In the genomic region with DNA sequence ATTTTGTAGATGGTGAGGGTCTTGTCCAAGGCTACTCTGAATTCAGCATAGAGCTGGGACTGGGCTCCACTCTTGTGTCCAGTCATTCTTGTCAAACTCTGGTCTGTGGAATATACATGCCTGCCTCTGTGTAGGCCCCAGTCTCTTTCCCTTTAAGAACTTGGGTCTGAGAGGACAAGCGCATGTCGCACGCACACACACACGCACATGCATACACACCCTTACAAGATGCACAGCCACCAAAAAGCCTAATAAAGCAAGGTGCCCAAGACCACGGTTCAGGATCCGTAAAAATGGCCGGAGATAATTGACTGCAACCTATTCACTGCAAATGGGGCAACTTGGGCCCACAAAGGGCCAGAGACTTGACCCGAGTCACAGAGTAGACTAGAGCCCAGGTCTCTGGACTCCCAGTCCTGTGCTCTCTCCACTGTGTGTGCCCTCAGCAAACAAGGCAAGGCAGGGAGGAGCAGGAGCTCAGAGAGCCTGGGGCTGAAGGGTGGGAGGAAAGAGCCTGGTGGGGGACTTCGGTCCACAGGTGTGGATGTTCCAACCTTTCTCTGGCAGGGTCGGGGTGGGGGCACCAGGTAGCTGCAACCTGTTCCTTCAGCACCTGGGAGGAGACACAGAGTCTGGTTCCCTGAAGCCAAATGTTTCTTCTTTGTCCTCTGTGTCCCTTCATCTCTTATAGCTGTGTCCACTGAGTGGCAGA, we compare ENCODE assay signal across 15 cellular contexts. TPM values are rescaled to one million over a fixed set of nuclear protein-coding genes. Genes with fewer than 3 reads are reported as not detected.
A peak's percentile ranks its signal among the peaks of the same experiment; 100 is the strongest.
DNase-seq lines count a peak whose midpoint lies in the region; ATAC-seq, FAIRE-seq and TF ChIP-seq lines count a peak whose summit lies in the region.
"Had no signal": no experiment of that assay in that cellular context is flagged by ENCODE, and none has a peak within 500 bp of the region (broad histone marks: within the 10 kb centered on the region; RNA-seq: fewer than 3 reads in every experiment).

No MANE protein-coding gene starts in this region.

- in situ Hi-C loops in mammary epithelial cell (cut with MboI; ENCODE audit: low sequenced_read_pairs in 2 of 2): no loop called here

- H2AFZ ChIP-seq in mammary epithelial cell (ENCODE audit: low read depth, low read length) (no peak overlapping the region), astrocyte (ENCODE audit: low read depth, low read length) (no peak overlapping the region), smooth muscle cell (ENCODE audit: low read depth) (no peak overlapping the region)
- H2AFZ ChIP-seq: PC-9 had no signal

- H3K9me3 Mint-ChIP-seq in MCF 10A (ENCODE audit: unreplicated experiment) (no peaks in the 10 kb centered on the region), astrocyte (ENCODE audit: unreplicated experiment) (peaks cover 4% of the 10 kb centered on the region), mesothelial cell of epicardium (no peaks in the 10 kb centered on the region)
- H3K9me3 Mint-ChIP-seq: activated B cell treated with CpG ODN at 0.5 μM for 24 hours; activated naive CD8-positive, alpha-beta T cell treated with anti-CD3 and anti-CD28 coated beads, Interleukin-2, amount 10 ng/mL, durations not matched to agents 7 days and 5 days had no signal

- peak overlapping the region; percentile 67 for H3K4me3 Mint-ChIP-seq in MCF 10A (ENCODE audit: unreplicated experiment)
- H3K4me3 Mint-ChIP-seq in astrocyte (ENCODE audit: unreplicated experiment): peak overlapping the region; percentile 16
- H3K4me3 Mint-ChIP-seq in mesothelial cell of epicardium: peak overlapping the region; percentile 66

- no peaks in the 10 kb centered on the region for H3K27me3 Mint-ChIP-seq in MCF 10A (ENCODE audit: insufficient read depth, unreplicated experiment)
- H3K27me3 Mint-ChIP-seq in astrocyte (ENCODE audit: low read depth, unreplicated experiment): peaks cover 62% of the 10 kb centered on the region
- H3K27me3 Mint-ChIP-seq in mesothelial cell of epicardium (ENCODE audit: low read depth): peaks cover 77% of the 10 kb centered on the region

- POLR2A ChIA-PET in MCF 10A (lab: Yijun Ruan, JAX): interaction anchor here (0.5 to 0.9 kb wide), 2 partner anchors 8 to 945 kb away, joined by 3 read pairs; no protein-coding TSS in a partner anchor

- H3K4me1 ChIP-seq in mammary epithelial cell (ENCODE audit: insufficient read depth, low read length): peaks cover 9% of the 10 kb centered on the region
- H3K4me1 ChIP-seq in astrocyte (ENCODE audit: insufficient read depth, low read length): peaks cover 7% of the 10 kb centered on the region
- no peaks in the 10 kb centered on the region for H3K4me1 ChIP-seq in aorta (ENCODE audit: control insufficient read depth in 1 of 2, insufficient read depth in 2 of 2, low read length in 2 of 2)
- H3K4me1 ChIP-seq in smooth muscle cell (ENCODE audit: low read depth): peaks cover 5% of the 10 kb centered on the region

- dilution Hi-C loops in mammary epithelial cell (cut with HindIII; ENCODE audit: low sequenced_read_pairs): no loop called here

- H3K36me3 Mint-ChIP-seq in MCF 10A (ENCODE audit: insufficient read depth, unreplicated experiment): no peaks in the 10 kb centered on the region
- H3K36me3 Mint-ChIP-seq in astrocyte (ENCODE audit: low read depth, unreplicated experiment): no peaks in the 10 kb centered on the region
- no peaks in the 10 kb centered on the region for H3K36me3 Mint-ChIP-seq in mesothelial cell of epicardium
- H3K36me3 Mint-ChIP-seq: activated naive CD8-positive, alpha-beta T cell treated with anti-CD3 and anti-CD28 coated beads, Interleukin-2, amount 10 ng/mL, durations not matched to agents 7 days and 5 days had no signal

- H4K20me1 ChIP-seq in mammary epithelial cell (ENCODE audit: insufficient read depth, low read length): no peaks in the 10 kb centered on the region
- H4K20me1 ChIP-seq in astrocyte (ENCODE audit: insufficient read depth, low read length): no peaks in the 10 kb centered on the region
- no peaks in the 10 kb centered on the region for H4K20me1 ChIP-seq in smooth muscle cell (ENCODE audit: low read depth)

- CTCF ChIA-PET in MCF 10A (lab: Yijun Ruan, JAX): no interaction called here
- CTCF ChIA-PET in mammary epithelial cell (lab: Charles Lee; ENCODE audit: low non-redundant PET): no interaction called here

- H3K4me1 Mint-ChIP-seq in MCF 10A (ENCODE audit: insufficient read depth, unreplicated experiment) (peaks cover 19% of the 10 kb centered on the region), astrocyte (ENCODE audit: low read depth, unreplicated experiment) (peaks cover 6% of the 10 kb centered on the region), mesothelial cell of epicardium (no peaks in the 10 kb centered on the region)
- H3K4me1 Mint-ChIP-seq: activated naive CD8-positive, alpha-beta T cell treated with anti-CD3 and anti-CD28 coated beads, Interleukin-2, amount 10 ng/mL, durations not matched to agents 7 days and 5 days had no signal

- WGBS in mammary epithelial cell (ENCODE audit: low coverage, missing lambda C conversion rate): 90% methylated on average over 10 of the region's 10 CpGs
- WGBS in aorta, 2 donors: 94 to 97% methylated on average over 10 of the region's 10 CpGs
- WGBS in smooth muscle cell (ENCODE audit: low lambda C conversion rate): 94% methylated on average over 10 of the region's 10 CpGs

- H3K9ac ChIP-seq in mammary epithelial cell (ENCODE audit: insufficient read depth, low read length): no peak overlapping the region
- H3K9ac ChIP-seq in astrocyte (ENCODE audit: low read length): no peak overlapping the region
- no peak overlapping the region for H3K9ac ChIP-seq in smooth muscle cell (ENCODE audit: low read depth)

- H3K4me3 ChIP-seq in mammary epithelial cell (replicated peaks in 1 of 3; ENCODE audit: insufficient read depth in 1 of 3, low read depth in 2 of 3, low read length in 3 of 3) (no peak overlapping the region), astrocyte (ENCODE audit: insufficient read depth, low read depth, low read length) (no peak overlapping the region), aorta (ENCODE audit: low read length in 2 of 2) (no peak overlapping the region), smooth muscle cell (no peak overlapping the region)

- H3K36me3 ChIP-seq in mammary epithelial cell (ENCODE audit: insufficient read depth, low read length) (no peaks in the 10 kb centered on the region), astrocyte (ENCODE audit: insufficient read depth, low read length) (no peaks in the 10 kb centered on the region), aorta (ENCODE audit: control insufficient read depth in 1 of 2, insufficient read depth in 2 of 2, low read length in 1 of 2) (no peaks in the 10 kb centered on the region), smooth muscle cell (ENCODE audit: low read depth) (no peaks in the 10 kb centered on the region)

- ATAC-seq in aorta (ENCODE audit: low FRiP score) (no peak), GM18873 (IDR thresholded peaks at IDR 0.05; ENCODE audit: low FRiP score, unreplicated experiment) (no peak)

- H3K27ac ChIP-seq in mammary epithelial cell (ENCODE audit: insufficient read depth, low read depth, low read length) (no peak overlapping the region), astrocyte (ENCODE audit: low read depth, low read length) (no peak overlapping the region), aorta (ENCODE audit: low read depth in 1 of 2, low read length in 2 of 2) (no peak overlapping the region), smooth muscle cell (ENCODE audit: low read depth) (no peak overlapping the region)
- H3K27ac ChIP-seq: PC-9 had no signal

- BruUV-seq in MCF 10A (replicated peaks; lab: Mats Ljungman, UMichigan): no TSS peak
- BruUV-seq in mammary epithelial cell (replicated peaks; lab: Mats Ljungman, UMichigan): no TSS peak

- H3K27ac Mint-ChIP-seq in MCF 10A (ENCODE audit: low read depth, unreplicated experiment) (no peak overlapping the region), astrocyte (ENCODE audit: unreplicated experiment) (no peak overlapping the region), mesothelial cell of epicardium (no peak overlapping the region)
- H3K27ac Mint-ChIP-seq: activated B cell treated with CpG ODN at 0.5 μM for 24 hours; activated naive CD8-positive, alpha-beta T cell treated with anti-CD3 and anti-CD28 coated beads, Interleukin-2, amount 10 ng/mL, durations not matched to agents 7 days and 5 days had no signal

- H3K4me2 ChIP-seq in mammary epithelial cell (ENCODE audit: insufficient read depth, low read depth, low read length) (no peak overlapping the region), astrocyte (ENCODE audit: low read length) (peak overlapping the region; percentile 84), smooth muscle cell (no peak overlapping the region)

- H3K79me2 ChIP-seq in mammary epithelial cell (ENCODE audit: insufficient read depth, low read length): no peaks in the 10 kb centered on the region
- no peaks in the 10 kb centered on the region for H3K79me2 ChIP-seq in astrocyte (ENCODE audit: insufficient read depth, low read length)
- H3K79me2 ChIP-seq in smooth muscle cell (ENCODE audit: low read depth): no peaks in the 10 kb centered on the region

- FAIRE-seq in astrocyte (lab: Jason Lieb, UNC): no peak

- H3F3A ChIP-seq in smooth muscle cell (ENCODE audit: low read depth): no peaks in the 10 kb centered on the region

- H3K27me3 ChIP-seq in mammary epithelial cell (ENCODE audit: insufficient read depth, low read length) (no peaks in the 10 kb centered on the region), astrocyte (ENCODE audit: insufficient read depth, low read length) (peaks cover 20% of the 10 kb centered on the region), aorta (ENCODE audit: control insufficient read depth in 1 of 2, insufficient read depth in 2 of 2, low read length in 1 of 2) (no peaks in the 10 kb centered on the region), smooth muscle cell (ENCODE audit: low read depth) (peaks cover 64% of the 10 kb centered on the region)

- no peaks in the 10 kb centered on the region for H3K9me3 ChIP-seq in mammary epithelial cell (replicated peaks; ENCODE audit: insufficient read depth, low read length)
- no peaks in the 10 kb centered on the region for H3K9me3 ChIP-seq in astrocyte (ENCODE audit: insufficient read depth, low read depth, low read length)
- H3K9me3 ChIP-seq in aorta (ENCODE audit: control insufficient read depth, low read length): no peaks in the 10 kb centered on the region
- H3K9me3 ChIP-seq in smooth muscle cell (replicated peaks; ENCODE audit: low read depth): no peaks in the 10 kb centered on the region

- intact Hi-C loops in MCF 10A (cut with micrococcal nuclease): no loop called here
- intact Hi-C loops in mammary epithelial cell (cut with micrococcal nuclease): no loop called here
- intact Hi-C loops in aorta (cut with DNase I): no loop called here

- TF ChIP-seq CTCF in MCF 10A (IDR thresholded peaks at IDR 0.05; ENCODE audit: unreplicated experiment): no peak
- no peak for TF ChIP-seq CTCF in mammary epithelial cell (conservative IDR thresholded peaks at IDR 0.05 in 1 of 2, IDR thresholded peaks at IDR 0.05 in 1 of 2; ENCODE audit: extremely low read depth in 1 of 2, insufficient read depth in 1 of 2, low read depth in 1 of 2, low read length in 2 of 2)
- no peak for TF ChIP-seq CTCF in astrocyte (IDR thresholded peaks at IDR 0.05; ENCODE audit: insufficient read depth, low read depth, low read length)
- TF ChIP-seq CTCF in mesothelial cell of epicardium (IDR thresholded peaks at IDR 0.05; ENCODE audit: unreplicated experiment): no peak
- TF ChIP-seq CTCF in smooth muscle cell (IDR thresholded peaks at IDR 0.05; ENCODE audit: borderline replicate concordance, insufficient read depth, poor library complexity, severe bottlenecking): no peak

- DNase-seq in MCF 10A (ENCODE audit: unreplicated experiment) (no peak), mammary epithelial cell (no peak), astrocyte (ENCODE audit: low read depth) (no peak), mesothelial cell of epicardium (ENCODE audit: low spot score in 2 of 2, unreplicated experiment in 2 of 2) (no peak), aorta (peak; percentile 17 to 28), COLO829 (ENCODE audit: low spot score) (no peak), smooth muscle cell (lab: John Stamatoyannopoulos, UW; ENCODE audit: unreplicated experiment) (no peak)
- DNase-seq: activated B cell treated with CpG ODN at 0.5 μM for 24 hours; activated CD8-positive, alpha-beta memory T cell treated with anti-CD3 and anti-CD28 coated beads, Interleukin-2, amount 50 U/mL, for 4 hours; cerebellar nuclear complex; NCI-H446 treated with DMSO at 0.1 percent for 48 hours; stimulated activated naive CD4-positive, alpha-beta T cell treated with Interleukin-2 at 50 U/mL for 16 hours had no signal

RNA-seq across cellular contexts. Expression of a gene that starts 0.9 kb away (rescaled TPM):
- total RNA-seq in MCF 10A (2022): 16.7 and 20.3 TPM in 2 replicates
- total RNA-seq in mammary epithelial cell: 1 to 10 TPM in 1 of 2 donors, under 1 TPM in 1; 0.66 to 1.5 TPM
- 19.2 TPM for polyA plus RNA-seq in mammary epithelial cell
- 37.7 TPM for polyA minus RNA-seq in mammary epithelial cell
- 0.87 and 1.2 TPM in 2 replicates for total RNA-seq in astrocyte
- total RNA-seq in mesothelial cell of epicardium: 0.59 to 1.2 TPM (median 0.89 TPM) in 3 replicates
- 1 to 10 TPM in 1 of 2 donors, under 1 TPM in 1; 0.71 to 1.9 TPM for total RNA-seq in aorta
- polyA plus RNA-seq in aorta: under 1 TPM; 0.31 to 0.38 TPM
- total RNA-seq in smooth muscle cell: 1.6 and 2.6 TPM in 2 replicates
- polyA plus RNA-seq in smooth muscle cell: 1.2 and 1.5 TPM in 2 replicates
- total RNA-seq: activated B cell treated with CpG ODN at 0.5 μM for 24 hours; activated naive CD8-positive, alpha-beta T cell treated with anti-CD3 and anti-CD28 coated beads, Interleukin-2, amount 10 ng/mL, durations not matched to agents 7 days and 5 days had no signal

Comparison
In these comparisons a context has a peak if more than half of its experiments do, and no peak if none do; other contexts are left out.
1. DNase-seq: peak in aorta (2 of 2); none in MCF 10A (single experiment), mammary epithelial cell (single experiment), astrocyte (single experiment), mesothelial cell of epicardium (0 of 2), COLO829 (single experiment) and smooth muscle cell (single experiment).
2. H3K4me3 Mint-ChIP-seq: peak in every context shown above with its lines; median percentile 67 in MCF 10A; 66 in mesothelial cell of epicardium; 16 in astrocyte.